In genomic region chr21:38120984-38121855, GRCh38 we compare ENCODE assay signal across 17 cellular contexts.
"Had no signal": no experiment of that assay in that cellular context is flagged by ENCODE, and none has a peak within 500 bp of the region (broad histone marks: within the 10 kb centered on the region; RNA-seq: fewer than 3 reads in every experiment).

No MANE protein-coding gene starts in this region.

- H3K27me3 ChIP-seq: colonic mucosa, heart left ventricle, right lobe of liver had no signal

- FAIRE-seq: endothelial cell of umbilical vein had no signal

- DNase-seq: activated CD4-positive, alpha-beta T cell treated with anti-CD3 and anti-CD28 coated beads for 48 hours; activated naive CD4-positive, alpha-beta T cell treated with anti-CD3 and anti-CD28 coated beads for 36 hours; caudate nucleus; colonic mucosa; foreskin melanocyte; heart left ventricle; islet precursor cell; posterior cingulate gyrus; right lobe of liver; stimulated activated CD4-positive, alpha-beta T cell treated with anti-CD3 and anti-CD28 coated beads, Interleukin-1b, Interleukin-23, amount 100 ng/mL, for 48 hours; stimulated activated naive B cell treated with anti-CD40 and anti-IgM and Interleukin-4, amounts not matched to agents 10 μg/mL and 1 μg/mL and 100 μg/mL, for 72 hours; T-cell; T1000; transverse colon had no signal

- H3K4me1 ChIP-seq: colonic mucosa, heart left ventricle, right lobe of liver, transverse colon had no signal

- H3K9me3 ChIP-seq: colonic mucosa, heart left ventricle, neutrophil, right lobe of liver, transverse colon had no signal

- ATAC-seq: heart left ventricle; right lobe of liver; stimulated activated naive B cell treated with anti-CD40 and anti-IgM and Interleukin-4, amounts not matched to agents 10 μg/mL and 1 μg/mL and 100 μg/mL, for 72 hours; T-cell; WTC11 had no signal

- H3K27ac ChIP-seq: colonic mucosa, heart left ventricle, neutrophil, right lobe of liver, transverse colon had no signal

- H3K4me3 ChIP-seq: colonic mucosa, heart left ventricle, right lobe of liver, transverse colon had no signal

- H3K36me3 ChIP-seq: colonic mucosa, heart left ventricle, neutrophil, right lobe of liver, transverse colon had no signal
